In the genomic region with DNA sequence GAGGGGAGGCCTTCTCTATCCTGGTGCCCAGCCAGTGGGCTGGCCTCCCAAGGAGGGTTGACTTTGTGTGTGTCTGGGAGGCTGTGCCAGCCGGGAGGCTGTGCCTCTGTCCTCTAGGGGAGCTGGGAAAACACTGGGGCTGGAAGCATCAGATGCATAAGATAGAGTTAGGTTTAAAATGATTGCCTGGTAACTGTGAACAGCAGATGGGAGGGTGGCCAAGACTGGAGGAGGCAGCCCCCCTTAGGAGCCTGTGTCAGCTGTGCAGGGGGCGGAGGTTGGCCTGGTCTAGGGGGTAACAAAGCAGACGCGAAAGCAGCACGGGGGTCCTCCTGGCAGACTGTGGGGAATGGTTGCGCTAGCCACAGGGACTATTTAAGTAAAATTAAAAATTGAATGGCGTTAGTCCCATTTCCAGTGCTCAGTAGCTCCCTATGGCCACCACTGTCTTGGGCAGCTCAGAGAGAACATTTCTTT, we compare ENCODE assay signal across 8 cellular contexts. TPM values are rescaled to one million over a fixed set of nuclear protein-coding genes. Genes with fewer than 3 reads are reported as not detected.
DNase-seq lines count a peak whose midpoint lies in the region; ATAC-seq lines count a peak whose summit lies in the region.

No MANE protein-coding gene starts in this region.

- POLR2A ChIA-PET in activated CD4-positive, alpha-beta memory T cell treated with anti-CD3 and anti-CD28 coated beads, Interleukin-2, amount 10 ng/mL, durations not matched to agents 7 days and 5 days (lab: Charles Lee), result interaction anchor here (0.5 to 7.6 kb wide), 9 partner anchors 10 to 1143 kb away, joined by 3 to 141 read pairs (median 10); a partner anchor contains a TSS

- peak overlapping the region; percentile 91 for H3K27ac Mint-ChIP-seq in stimulated activated naive CD8-positive, alpha-beta T cell treated with anti-CD3 and anti-CD28 coated beads, Interleukin-15, Interleukin-2, amounts not matched to agents 100 ng/mL and 50 ng/mL, for 24 hours
- H3K27ac Mint-ChIP-seq in activated CD4-positive, alpha-beta memory T cell treated with anti-CD3 and anti-CD28 coated beads, Interleukin-2, amount 10 ng/mL, durations not matched to agents 7 days and 5 days, result peak overlapping the region; percentile 38
- peak overlapping the region; percentile 85 for H3K27ac Mint-ChIP-seq in stimulated activated effector memory CD8-positive, alpha-beta T cell treated with anti-CD3 and anti-CD28 coated beads, Interleukin-12 subunit alpha, Interleukin-12 subunit beta, amount 100 ng/mL, for 72 hours

- DNase-seq in stimulated activated naive CD8-positive, alpha-beta T cell treated with anti-CD3 and anti-CD28 coated beads, Interleukin-15, Interleukin-2, amounts not matched to agents 100 U/mL and 50 U/mL, for 24 hours, result no peak
- no peak for DNase-seq in activated CD4-positive, alpha-beta memory T cell treated with anti-CD3 and anti-CD28 coated beads, Interleukin-2, amount 10 ng/mL, durations not matched to agents 7 days and 5 days
- peak; percentile 58 for DNase-seq in hepatic stellate cell (ENCODE audit: low spot score)
- no peak for DNase-seq in stimulated activated effector memory CD8-positive, alpha-beta T cell treated with anti-CD3 and anti-CD28 coated beads, Interleukin-12 subunit alpha, Interleukin-12 subunit beta, amount 100 ng/mL, for 72 hours (ENCODE audit: low spot score in 2 of 2)
- DNase-seq in GOT3 (lab: John Stamatoyannopoulos, UW), result no peak
- DNase-seq in stimulated activated naive CD4-positive, alpha-beta T cell treated with Interleukin-2 at 50 U/mL for 16 hours (lab: John Stamatoyannopoulos, UW), result no peak
- DNase-seq in mucosa of gallbladder (ENCODE audit: low spot score), result no peak

- no peaks in the 10 kb centered on the region for H3K9me3 Mint-ChIP-seq in stimulated activated naive CD8-positive, alpha-beta T cell treated with anti-CD3 and anti-CD28 coated beads, Interleukin-15, Interleukin-2, amounts not matched to agents 100 ng/mL and 50 ng/mL, for 24 hours
- H3K9me3 Mint-ChIP-seq in activated CD4-positive, alpha-beta memory T cell treated with anti-CD3 and anti-CD28 coated beads, Interleukin-2, amount 10 ng/mL, durations not matched to agents 7 days and 5 days, result peaks cover 6% of the 10 kb centered on the region
- H3K9me3 Mint-ChIP-seq in stimulated activated effector memory CD8-positive, alpha-beta T cell treated with anti-CD3 and anti-CD28 coated beads, Interleukin-12 subunit alpha, Interleukin-12 subunit beta, amount 100 ng/mL, for 72 hours, result no peaks in the 10 kb centered on the region

- peaks cover 32% of the 10 kb centered on the region for H3K4me1 Mint-ChIP-seq in stimulated activated naive CD8-positive, alpha-beta T cell treated with anti-CD3 and anti-CD28 coated beads, Interleukin-15, Interleukin-2, amounts not matched to agents 100 ng/mL and 50 ng/mL, for 24 hours (ENCODE audit: low read depth)
- peaks cover 27% of the 10 kb centered on the region for H3K4me1 Mint-ChIP-seq in activated CD4-positive, alpha-beta memory T cell treated with anti-CD3 and anti-CD28 coated beads, Interleukin-2, amount 10 ng/mL, durations not matched to agents 7 days and 5 days
- H3K4me1 Mint-ChIP-seq in stimulated activated effector memory CD8-positive, alpha-beta T cell treated with anti-CD3 and anti-CD28 coated beads, Interleukin-12 subunit alpha, Interleukin-12 subunit beta, amount 100 ng/mL, for 72 hours, result peaks cover 27% of the 10 kb centered on the region

- H3K36me3 Mint-ChIP-seq in stimulated activated naive CD8-positive, alpha-beta T cell treated with anti-CD3 and anti-CD28 coated beads, Interleukin-15, Interleukin-2, amounts not matched to agents 100 ng/mL and 50 ng/mL, for 24 hours (ENCODE audit: low read depth), result peaks cover 43% of the 10 kb centered on the region
- peaks cover 32% of the 10 kb centered on the region for H3K36me3 Mint-ChIP-seq in activated CD4-positive, alpha-beta memory T cell treated with anti-CD3 and anti-CD28 coated beads, Interleukin-2, amount 10 ng/mL, durations not matched to agents 7 days and 5 days (ENCODE audit: low read depth)
- H3K36me3 Mint-ChIP-seq in stimulated activated effector memory CD8-positive, alpha-beta T cell treated with anti-CD3 and anti-CD28 coated beads, Interleukin-12 subunit alpha, Interleukin-12 subunit beta, amount 100 ng/mL, for 72 hours, result peaks cover 69% of the 10 kb centered on the region

- CTCF ChIA-PET in activated CD4-positive, alpha-beta memory T cell treated with anti-CD3 and anti-CD28 coated beads, Interleukin-2, amount 10 ng/mL, durations not matched to agents 7 days and 5 days (lab: Charles Lee), result interaction anchor here (1.6 to 5.9 kb wide), 4 partner anchors 11 to 175 kb away, joined by 11 to 40 read pairs (median 20); a partner anchor contains a TSS

- peak overlapping the region; percentile 92 for H3K4me3 Mint-ChIP-seq in stimulated activated naive CD8-positive, alpha-beta T cell treated with anti-CD3 and anti-CD28 coated beads, Interleukin-15, Interleukin-2, amounts not matched to agents 100 ng/mL and 50 ng/mL, for 24 hours
- H3K4me3 Mint-ChIP-seq in activated CD4-positive, alpha-beta memory T cell treated with anti-CD3 and anti-CD28 coated beads, Interleukin-2, amount 10 ng/mL, durations not matched to agents 7 days and 5 days, result peak overlapping the region; percentile 76
- H3K4me3 Mint-ChIP-seq in stimulated activated effector memory CD8-positive, alpha-beta T cell treated with anti-CD3 and anti-CD28 coated beads, Interleukin-12 subunit alpha, Interleukin-12 subunit beta, amount 100 ng/mL, for 72 hours, result peak overlapping the region; percentile 85

- no peak for ATAC-seq in stimulated activated naive CD8-positive, alpha-beta T cell treated with anti-CD3 and anti-CD28 coated beads, Interleukin-15, Interleukin-2, amounts not matched to agents 100 U/mL and 50 U/mL, for 24 hours
- ATAC-seq in stimulated activated effector memory CD8-positive, alpha-beta T cell treated with anti-CD3 and anti-CD28 coated beads, Interleukin-12 subunit alpha, Interleukin-12 subunit beta, amount 100 ng/mL, for 72 hours, result no peak

- H3K27me3 Mint-ChIP-seq in stimulated activated naive CD8-positive, alpha-beta T cell treated with anti-CD3 and anti-CD28 coated beads, Interleukin-15, Interleukin-2, amounts not matched to agents 100 ng/mL and 50 ng/mL, for 24 hours, result no peaks in the 10 kb centered on the region
- no peaks in the 10 kb centered on the region for H3K27me3 Mint-ChIP-seq in activated CD4-positive, alpha-beta memory T cell treated with anti-CD3 and anti-CD28 coated beads, Interleukin-2, amount 10 ng/mL, durations not matched to agents 7 days and 5 days

RNA-seq across cellular contexts. Expression of a gene that starts 1.3 kb away (rescaled TPM):
- total RNA-seq in activated CD4-positive, alpha-beta memory T cell treated with anti-CD3 and anti-CD28 coated beads, Interleukin-2, amount 10 ng/mL, durations not matched to agents 7 days and 5 days, result 10 to 100 TPM; 26.4 to 27.4 TPM
- 47.4 TPM for total RNA-seq in mucosa of gallbladder

RNA-seq across cellular contexts. Expression of a gene that starts 16.6 kb away (rescaled TPM):
- total RNA-seq in activated CD4-positive, alpha-beta memory T cell treated with anti-CD3 and anti-CD28 coated beads, Interleukin-2, amount 10 ng/mL, durations not matched to agents 7 days and 5 days, result 10 to 100 TPM; 54.8 to 57.7 TPM
- total RNA-seq in mucosa of gallbladder, result 26.2 TPM

RNA-seq across cellular contexts. Expression of a gene that starts 31.3 kb away (rescaled TPM):
- total RNA-seq in activated CD4-positive, alpha-beta memory T cell treated with anti-CD3 and anti-CD28 coated beads, Interleukin-2, amount 10 ng/mL, durations not matched to agents 7 days and 5 days, result 10 to 100 TPM; 24.6 to 25.0 TPM
- 71.5 TPM for total RNA-seq in mucosa of gallbladder

Comparison
In these comparisons a context has a peak if more than half of its experiments do, and no peak if none do; other contexts are left out.
1. H3K27ac Mint-ChIP-seq: peak in every context shown above with its lines; median percentile 91 in stimulated activated naive CD8-positive, alpha-beta T cell treated with anti-CD3 and anti-CD28 coated beads, Interleukin-15, Interleukin-2, amounts not matched to agents 100 ng/mL and 50 ng/mL, for 24 hours; 85 in stimulated activated effector memory CD8-positive, alpha-beta T cell treated with anti-CD3 and anti-CD28 coated beads, Interleukin-12 subunit alpha, Interleukin-12 subunit beta, amount 100 ng/mL, for 72 hours; 38 in activated CD4-positive, alpha-beta memory T cell treated with anti-CD3 and anti-CD28 coated beads, Interleukin-2, amount 10 ng/mL, durations not matched to agents 7 days and 5 days.